ENCODE assay signal across 8 cellular contexts in the genomic region with DNA sequence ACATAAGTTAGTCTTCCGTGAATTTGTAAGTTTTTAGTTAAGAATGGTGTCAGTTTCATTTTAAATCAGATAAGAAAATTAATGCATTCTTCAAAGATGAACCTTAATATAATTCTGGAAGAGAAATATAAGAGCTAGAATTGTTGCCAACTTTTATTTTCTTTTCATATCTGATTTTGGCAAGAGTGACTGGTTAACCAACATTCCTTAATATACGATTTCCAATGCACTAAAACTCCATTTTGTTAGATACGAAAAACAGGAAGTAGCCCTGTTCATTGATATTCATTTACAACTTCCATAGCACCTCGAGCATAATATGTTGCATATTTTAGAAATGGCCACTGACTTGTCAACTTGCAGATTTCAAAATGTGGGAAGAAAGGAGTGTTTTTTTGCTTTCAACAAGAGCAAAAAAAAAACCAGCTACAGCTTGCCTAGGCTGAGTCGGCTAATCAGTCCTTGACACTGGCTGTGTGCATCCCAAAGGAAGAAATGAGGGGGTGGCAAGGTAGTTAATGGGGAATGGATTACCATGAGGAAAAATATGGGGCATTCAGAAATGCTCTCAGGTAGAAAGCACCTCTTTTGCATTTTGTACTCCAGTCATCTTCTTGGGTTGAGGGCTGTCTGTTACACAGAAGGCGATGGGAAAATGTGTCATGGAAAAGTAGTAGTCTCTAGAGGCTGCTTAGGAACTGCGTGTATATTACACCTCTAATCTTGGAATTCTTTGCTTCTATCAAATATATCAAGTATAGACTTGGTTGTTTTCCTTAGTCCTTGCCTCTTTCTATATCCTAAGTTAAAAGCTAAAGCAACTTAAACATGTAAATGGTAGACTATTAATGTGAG. TPM values are rescaled to one million over a fixed set of nuclear protein-coding genes. Genes with fewer than 3 reads are reported as not detected.
DNase-seq lines count a peak whose midpoint lies in the region; ATAC-seq, FAIRE-seq and TF ChIP-seq lines count a peak whose summit lies in the region.

No MANE protein-coding gene starts in this region.

- POLR2A ChIA-PET in K562 (lab: Yijun Ruan, JAX): interaction anchor here (2.5 kb wide), 1 partner anchor 8 kb away, joined by 5 read pairs; no protein-coding TSS in a partner anchor

- peaks cover 31 to 35% of the 10 kb centered on the region in 2 donors for H3K36me3 Mint-ChIP-seq in CD14-positive monocyte

- peak overlapping the region; percentile 90 for H3K4me2 ChIP-seq in MM.1S (ENCODE audit: low read depth, low read length)
- peak overlapping the region; percentile 44 for H3K4me2 ChIP-seq in K562 (ENCODE audit: insufficient read depth, low read length)

- no peak for TF ChIP-seq RAD21 in K562 (CRISPR knock-in tag; conservative IDR thresholded peaks at IDR 0.05 in 1 of 2, IDR thresholded peaks at IDR 0.05 in 1 of 2)

- H3K36me3 ChIP-seq in MM.1S (replicated peaks; ENCODE audit: insufficient read depth, low read length) (no peaks in the 10 kb centered on the region), K562 (ENCODE audit: control insufficient read depth, insufficient read depth, low read length) (peaks cover 5% of the 10 kb centered on the region; the same call in 1 of the 3 replicates)

- H3K27me3 ChIP-seq in MM.1S (replicated peaks; ENCODE audit: insufficient read depth, low read length) (no peaks in the 10 kb centered on the region), K562 (ENCODE audit: control insufficient read depth in 2 of 2, insufficient read depth in 2 of 2, low read length in 2 of 2) (no peaks in the 10 kb centered on the region), mononuclear cell (ENCODE audit: insufficient read depth, low read length) (no peaks in the 10 kb centered on the region)

- in situ Hi-C loops in K562 (cut with MboI): no loop called here

- H4K20me1 ChIP-seq in MM.1S (ENCODE audit: insufficient read depth, low read length): 0 out of 2 replicates have a peak, but pooled peaks cover 18% of the 10 kb centered on the region
- H4K20me1 ChIP-seq in K562 (replicated peaks; ENCODE audit: control insufficient read depth, insufficient read depth, low read length): peaks cover 5% of the 10 kb centered on the region; the same call in 1 of the 2 replicates

- no peaks in the 10 kb centered on the region for H3K9me1 ChIP-seq in K562 (ENCODE audit: control insufficient read depth, insufficient read depth, low read length)

- BruUV-seq in K562 (replicated peaks; lab: Mats Ljungman, UMichigan): no TSS peak

- TF ChIP-seq CTCF in CD14-positive monocyte (IDR thresholded peaks at IDR 0.05) (no peak), MM.1S (IDR thresholded peaks at IDR 0.05; ENCODE audit: low read length) (no peak), K562 (IDR thresholded peaks at IDR 0.05 in 2 of 3, conservative IDR thresholded peaks at IDR 0.05 in 1 of 3; ENCODE audit: insufficient read depth in 2 of 3, low read depth in 1 of 3, low read length in 3 of 3) (no peak), GM10266 (IDR thresholded peaks at IDR 0.05; ENCODE audit: control insufficient read depth, insufficient read depth, low read depth, missing control alignments) (no peak)

- no peaks in the 10 kb centered on the region for H3K27me3 Mint-ChIP-seq in CD14-positive monocyte (ENCODE audit: low read depth in 3 of 3)

- no peak for TF ChIP-seq EP300 in K562 (IDR thresholded peaks at IDR 0.05; ENCODE audit: low read length)

- no peak for ATAC-seq in K562
- ATAC-seq in GM19467 (IDR thresholded peaks at IDR 0.05; ENCODE audit: unreplicated experiment): no peak
- no peak for ATAC-seq in HG03196 (IDR thresholded peaks at IDR 0.05; ENCODE audit: unreplicated experiment)

- H3K4me1 ChIP-seq in MM.1S (ENCODE audit: low read length) (peaks cover 12% of the 10 kb centered on the region), K562 (replicated peaks in 1 of 2; ENCODE audit: control insufficient read depth in 2 of 2, insufficient read depth in 2 of 2, low read length in 2 of 2) (peaks cover 12 to 23% of the 10 kb centered on the region in 2 experiments; a peak in 4 of 5 replicates), mononuclear cell (ENCODE audit: insufficient read depth, low read length) (peaks cover 45% of the 10 kb centered on the region)

- H3K79me2 ChIP-seq in MM.1S (ENCODE audit: low read length) (peaks cover 84% of the 10 kb centered on the region), K562 (ENCODE audit: control insufficient read depth, insufficient read depth, low read length) (peaks cover 84% of the 10 kb centered on the region)

- H3K27ac ChIP-seq in MM.1S (ENCODE audit: low read length) (peak overlapping the region; percentile 26; the same call in 1 of the 2 replicates), K562 (ENCODE audit: extremely low read depth, low read depth, low read length) (peak overlapping the region; percentile 48; the same call in 2 of the 3 replicates)

- intact Hi-C loops in CD14-positive monocyte (cut with micrococcal nuclease) (loop anchor here (5.0 to 10.0 kb wide), 4 partner anchors 134 to 404 kb away; no protein-coding TSS in a partner anchor), K562 (cut with micrococcal nuclease) (loop anchor here (5.0 kb wide), 1 partner anchor 88 kb away; a partner anchor contains a TSS)

- H3K4me3 Mint-ChIP-seq in CD14-positive monocyte: peak overlapping the region; percentile 71 to 97

- 23% methylated on average over 7 of the region's 7 CpGs for WGBS in K562 (ENCODE audit: insufficient coverage, low coverage, missing lambda C conversion rate)

- H3K4me1 Mint-ChIP-seq in CD14-positive monocyte: peaks cover 46% of the 10 kb centered on the region

- H3K9ac ChIP-seq in MM.1S (ENCODE audit: low read length) (peak overlapping the region; percentile 50), K562 (ENCODE audit: insufficient read depth in 1 of 2, low read depth in 2 of 2, low read length in 2 of 2) (peak overlapping the region in 1 of 2 experiments; percentile 27; a peak in 2 of 4 replicates)

- H3K9me2 ChIP-seq in MM.1S (replicated peaks; ENCODE audit: insufficient read depth, low read length): no peaks in the 10 kb centered on the region

- H3K4me3 ChIP-seq in MM.1S (ENCODE audit: low read length) (peak overlapping the region; percentile 52), K562 (peak overlapping the region; percentile 9; the same call in 1 of the 2 replicates), mononuclear cell (ENCODE audit: low read length) (peak overlapping the region; percentile 89)

- DNase-seq in CD14-positive monocyte (ENCODE audit: low spot score) (no peak), MM.1S (no peak), K562 (ENCODE audit: extremely low read depth in 1 of 4, low spot score in 3 of 4) (no peak), GM10266 (ENCODE audit: extremely low spot score) (no peak), NCI-H345 treated with DMSO at 0.1 percent for 48 hours (lab: John Stamatoyannopoulos, UW; ENCODE audit: unreplicated experiment) (no peak)

- TF ChIP-seq POLR2A in K562 (conservative IDR thresholded peaks at IDR 0.05): no peak

- peaks cover 18% of the 10 kb centered on the region; the same call in 1 of the 2 replicates for H3F3A ChIP-seq in MM.1S (ENCODE audit: insufficient read depth, low read length)

- FAIRE-seq in K562 (lab: Jason Lieb, UNC): peak; percentile 65

- peaks cover 0 to 1% (median 0%) of the 10 kb centered on the region in 7 donors for H3K9me3 Mint-ChIP-seq in CD14-positive monocyte

- no peak overlapping the region for H2AFZ ChIP-seq in MM.1S (ENCODE audit: low read length)
- H2AFZ ChIP-seq in K562 (ENCODE audit: low read depth, low read length): peak overlapping the region; percentile 61

- H3K9me3 ChIP-seq in MM.1S (replicated peaks; ENCODE audit: insufficient read depth, low read length) (no peaks in the 10 kb centered on the region), K562 (replicated peaks; ENCODE audit: control insufficient read depth, insufficient read depth, low read depth, low read length) (no peaks in the 10 kb centered on the region), mononuclear cell (ENCODE audit: low read depth, low read length) (no peaks in the 10 kb centered on the region)

- peak overlapping the region; percentile 87 to 94 (median 93) for H3K27ac Mint-ChIP-seq in CD14-positive monocyte

- CTCF ChIA-PET in K562 (lab: Yijun Ruan, JAX; ENCODE audit: low intra/inter-chr PET ratio): no interaction called here

TF ChIP-seq in K562, 482 proteins besides CTCF, POLR2A, EP300 and RAD21 (continues in another document):
- TF ChIP-seq EGR1 (conservative IDR thresholded peaks at IDR 0.05) (peak; percentile 44), BRD9 (IDR thresholded peaks at IDR 0.05; ENCODE audit: low read depth, partially characterized antibody) (no peak), SPI1 (IDR thresholded peaks at IDR 0.05; ENCODE audit: borderline replicate concordance, low read depth, low read length) (peak; percentile 70), RHOXF2B (CRISPR knock-in tag; conservative IDR thresholded peaks at IDR 0.05) (0 out of 2 replicates have a peak, but pooled peaks have one; percentile 26), WHSC1 (IDR thresholded peaks at IDR 0.05; ENCODE audit: low read length) (no peak), ZNF696 (CRISPR knock-in tag; conservative IDR thresholded peaks at IDR 0.05) (no peak), HNRNPH1 (optimal IDR thresholded peaks at IDR 0.05; ENCODE audit: low read depth, low read length) (no peak)

RNA-seq across cellular contexts. Expression of a gene that starts 3.9 kb away (rescaled TPM):
- 10 to 100 TPM; 44.7 to 45.6 TPM for polyA plus RNA-seq in CD14-positive monocyte
- total RNA-seq in K562 (2011; cell fraction: chromatin; rRNA removed; ENCODE audit: low replicate concordance): 6.2 and 19.0 TPM in 2 replicates
- total RNA-seq in K562 (2011; cell fraction: nucleolus; rRNA removed): 4.0 and 5.5 TPM in 2 replicates
- total RNA-seq in K562 (2011; cell fraction: nucleoplasm; rRNA removed): 8.2 and 9.7 TPM in 2 replicates
- total RNA-seq in K562 (2014; rRNA removed): 7.0 and 8.4 TPM in 2 replicates
- total RNA-seq in K562 (2014; rRNA removed; fragmentation: Illumina TruSeq; extraction: Trizol): 13.7 and 14.7 TPM in 2 replicates
- total RNA-seq in K562 (2015; rRNA removed; fragmentation: Illumina TruSeq; extraction: Trizol): 13.5 and 13.9 TPM in 2 replicates
- total RNA-seq in K562 (2021): 9.9 and 10.7 TPM in 2 replicates
- 9.7 and 11.1 TPM in 2 replicates for polyA plus RNA-seq in K562 (2011; rRNA removed)
- polyA plus RNA-seq in K562 (2011; cell fraction: cytosol; rRNA removed): 2.5 and 5.2 TPM in 2 replicates
- polyA plus RNA-seq in K562 (2011; cell fraction: nucleus; rRNA removed): 8.4 and 11.7 TPM in 2 replicates
- 5.0 TPM in 2 replicates for polyA plus RNA-seq in K562 (2012)
- polyA plus RNA-seq in K562 (2014; fragmentation: Illumina TruSeq; extraction: Trizol): 6.7 and 7.5 TPM in 2 replicates
- 1 to 10 TPM; 3.9 to 6.9 TPM for polyA plus RNA-seq in K562 (2014; fragmentation: Nextera tagmentation; extraction: Ambion mirVana)
- polyA plus RNA-seq in K562 (2014; rRNA removed): 4.7 and 4.9 TPM in 2 replicates
- polyA minus RNA-seq in K562 (2011; rRNA and poly(A)+ RNA removed): 31.1 and 33.0 TPM in 2 replicates
- polyA minus RNA-seq in K562 (2011; cell fraction: cytosol; rRNA and poly(A)+ RNA removed): 9.0 and 11.6 TPM in 2 replicates
- polyA minus RNA-seq in K562 (2011; cell fraction: nucleus; rRNA and poly(A)+ RNA removed): 8.8 and 15.7 TPM in 2 replicates
- 125 TPM for total RNA-seq in mononuclear cell

Comparison
In these comparisons a context has a peak if more than half of its experiments do, and no peak if none do; other contexts are left out.
1. H3K4me3 ChIP-seq: peak in every context shown above with its lines; median percentile 89 in mononuclear cell; 52 in MM.1S; 9 in K562.